Comparison of ENCODE assay signal across 24 cellular contexts in the genomic region with DNA sequence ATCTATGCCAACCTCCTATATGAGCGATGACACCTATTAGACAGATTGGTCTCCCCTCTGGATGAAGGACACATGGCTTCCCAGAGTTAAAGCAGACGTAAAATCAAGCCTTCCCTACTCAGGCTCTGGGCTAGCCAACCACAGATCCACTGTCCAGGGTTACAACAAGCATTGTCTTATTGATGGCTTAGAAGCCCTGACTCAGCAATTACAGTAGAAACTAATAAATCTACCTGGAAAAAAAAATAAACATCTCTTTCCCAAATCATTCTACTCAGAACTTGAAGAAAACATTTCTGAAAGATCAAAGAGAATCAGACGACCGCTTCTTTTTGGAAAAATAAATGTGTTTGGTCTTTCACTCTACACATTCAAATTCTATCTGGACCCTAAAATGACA.
DNase-seq lines count a peak whose midpoint lies in the region; ATAC-seq, FAIRE-seq and TF ChIP-seq lines count a peak whose summit lies in the region.
"Had no signal": no experiment of that assay in that cellular context is flagged by ENCODE, and none has a peak within 500 bp of the region (broad histone marks: within the 10 kb centered on the region; RNA-seq: fewer than 3 reads in every experiment).

No MANE protein-coding gene starts in this region.

- no peak for TF ChIP-seq CTCF in A549 (IDR thresholded peaks at IDR 0.05)
- no peak for TF ChIP-seq CTCF in K562 (IDR thresholded peaks at IDR 0.05 in 2 of 3, conservative IDR thresholded peaks at IDR 0.05 in 1 of 3; ENCODE audit: insufficient read depth in 2 of 3, low read depth in 1 of 3, low read length in 3 of 3)
- no peak for TF ChIP-seq CTCF in HepG2 (CRISPR knock-in tag; IDR thresholded peaks at IDR 0.05)

- H3K4me2 ChIP-seq in A549 = no peak overlapping the region
- no peak overlapping the region for H3K4me2 ChIP-seq in K562 (ENCODE audit: insufficient read depth, low read length)
- no peak overlapping the region for H3K4me2 ChIP-seq in HepG2 (ENCODE audit: low read depth, low read length)
- H3K4me2 ChIP-seq: KMS-11 had no signal

- H3K36me3 ChIP-seq in K562 (ENCODE audit: control insufficient read depth, insufficient read depth, low read length) (no peaks in the 10 kb centered on the region), HepG2 (replicated peaks in 1 of 2; ENCODE audit: control insufficient read depth in 1 of 2, insufficient read depth in 2 of 2, low read length in 2 of 2) (no peaks in the 10 kb centered on the region)
- H3K36me3 ChIP-seq: BE2C, HAP-1 had no signal

- no peak overlapping the region; a peak in 1 of 6 replicates for H3K27ac ChIP-seq in A549
- no peak overlapping the region for H3K27ac ChIP-seq in K562 (ENCODE audit: extremely low read depth, low read depth, low read length)
- H3K27ac ChIP-seq in HepG2 (ENCODE audit: extremely low read length, insufficient read depth, low read length) = no peak overlapping the region
- H3K27ac ChIP-seq: HL-60, KMS-11 had no signal

- BruUV-seq in K562 (replicated peaks; lab: Mats Ljungman, UMichigan) (no TSS peak), HepG2 (replicated peaks; lab: Mats Ljungman, UMichigan) (no TSS peak)

- CTCF ChIA-PET in A549 (lab: Yijun Ruan, JAX) (no interaction called here), K562 (lab: Yijun Ruan, JAX; ENCODE audit: low intra/inter-chr PET ratio) (no interaction called here), HepG2 (lab: Yijun Ruan, JAX; ENCODE audit: low intra/inter-chr PET ratio, low total read pairs) (no interaction called here)

- TF ChIP-seq RAD21 in A549 (conservative IDR thresholded peaks at IDR 0.05 in 1 of 2, IDR thresholded peaks at IDR 0.05 in 1 of 2) (no peak), K562 (CRISPR knock-in tag; conservative IDR thresholded peaks at IDR 0.05 in 1 of 2, IDR thresholded peaks at IDR 0.05 in 1 of 2) (no peak), HepG2 (CRISPR knock-in tag; IDR thresholded peaks at IDR 0.05) (no peak)

- DNase-seq in A549 (ENCODE audit: low read depth in 1 of 2, low spot score in 1 of 2) = no peak
- DNase-seq in H54 (ENCODE audit: insufficient read length, low spot score) = no peak
- DNase-seq in K562 (ENCODE audit: extremely low read depth in 1 of 4, low spot score in 3 of 4) = no peak
- DNase-seq in HepG2 (ENCODE audit: low spot score) = no peak
- no peak for DNase-seq in SW480 (ENCODE audit: low spot score)
- DNase-seq in NCI-H1092 (lab: John Stamatoyannopoulos, UW) = no peak
- DNase-seq: 8988T; ACHN; BE2C; C1 segment of cervical spinal cord; CD4-positive, CD25-positive, alpha-beta regulatory T cell; CD8-positive, alpha-beta memory T cell; COR-L47; DMS 273 treated with DMSO at 0.1 percent for 48 hours; DMS53; DND-41; GOT3 had no signal

- H2AFZ ChIP-seq in K562 (ENCODE audit: low read depth, low read length) (no peak overlapping the region), HepG2 (ENCODE audit: low read length) (no peak overlapping the region)

- POLR2A ChIA-PET in A549 (lab: Yijun Ruan, JAX) (no interaction called here), K562 (lab: Yijun Ruan, JAX) (no interaction called here), HepG2 (lab: Yijun Ruan, JAX) (no interaction called here)

- H3K9me3 ChIP-seq in A549 (no peaks in the 10 kb centered on the region), K562 (replicated peaks; ENCODE audit: control insufficient read depth, insufficient read depth, low read depth, low read length) (no peaks in the 10 kb centered on the region), HepG2 (ENCODE audit: low read length) (no peaks in the 10 kb centered on the region)
- H3K9me3 ChIP-seq: BE2C, HAP-1 had no signal

- ATAC-seq in A549 (no peak), K562 (no peak), HepG2 (no peak), HG03196 (IDR thresholded peaks at IDR 0.05; ENCODE audit: unreplicated experiment) (no peak), GM21526 (IDR thresholded peaks at IDR 0.05; ENCODE audit: low FRiP score, unreplicated experiment) (no peak)

- in situ Hi-C loops in K562 (cut with MboI) (loop anchor here (10.0 to 25.0 kb wide), 2 partner anchors 376 to 648 kb away; no protein-coding TSS in a partner anchor), HepG2 (cut with HindIII; ENCODE audit: extremely low pct_ligation_motif_present, low pct_unique_long_range_greater_than_20kb) (no loop called here)

- no peak for TF ChIP-seq EP300 in A549 (IDR thresholded peaks at IDR 0.05)
- no peak for TF ChIP-seq EP300 in K562 (IDR thresholded peaks at IDR 0.05; ENCODE audit: low read length)
- no peak for TF ChIP-seq EP300 in HepG2 (IDR thresholded peaks at IDR 0.05; ENCODE audit: low read depth in 2 of 2, low read length in 2 of 2)
- no peak for TF ChIP-seq EP300 in HepG2 (CRISPR knock-in tag; IDR thresholded peaks at IDR 0.05; ENCODE audit: borderline replicate concordance)

- no peaks in the 10 kb centered on the region; a peak in 1 of 5 replicates for H3K27me3 ChIP-seq in K562 (ENCODE audit: control insufficient read depth in 2 of 2, insufficient read depth in 2 of 2, low read length in 2 of 2)
- H3K27me3 ChIP-seq in HepG2 (ENCODE audit: control insufficient read depth in 1 of 2, insufficient read depth in 2 of 2, low read length in 2 of 2) = no peaks in the 10 kb centered on the region
- H3K27me3 ChIP-seq: BE2C had no signal

- no peak overlapping the region for H3K4me3 ChIP-seq in A549
- no peak overlapping the region for H3K4me3 ChIP-seq in K562
- H3K4me3 ChIP-seq in HepG2 (replicated peaks in 1 of 3; ENCODE audit: insufficient read depth in 1 of 3, low read depth in 2 of 3, low read length in 3 of 3) = no peak overlapping the region
- H3K4me3 ChIP-seq: HAP-1 had no signal

- 94% methylated on average over 4 of the region's 4 CpGs for WGBS in A549 (ENCODE audit: missing lambda C conversion rate)
- WGBS in K562 (ENCODE audit: insufficient coverage, low coverage, missing lambda C conversion rate) = 0% methylated on average over 4 of the region's 4 CpGs
- WGBS in HepG2 (ENCODE audit: low lambda C conversion rate) = 46% methylated on average over 4 of the region's 4 CpGs

- no peaks in the 10 kb centered on the region for H4K20me1 ChIP-seq in K562 (replicated peaks; ENCODE audit: control insufficient read depth, insufficient read depth, low read length)
- no peaks in the 10 kb centered on the region for H4K20me1 ChIP-seq in HepG2 (ENCODE audit: insufficient read depth, low read length)

- H3K4me1 ChIP-seq in A549 (peaks cover 42% of the 10 kb centered on the region; the same call in 2 of the 3 replicates), K562 (replicated peaks in 1 of 2; ENCODE audit: control insufficient read depth in 2 of 2, insufficient read depth in 2 of 2, low read length in 2 of 2) (no peaks in the 10 kb centered on the region), HepG2 (ENCODE audit: insufficient read depth, low read length) (peaks cover 15% of the 10 kb centered on the region)
- H3K4me1 ChIP-seq: BE2C had no signal

- H3K79me2 ChIP-seq in K562 (ENCODE audit: control insufficient read depth, insufficient read depth, low read length) (no peaks in the 10 kb centered on the region), HepG2 (ENCODE audit: insufficient read depth, low read length) (no peaks in the 10 kb centered on the region)

- intact Hi-C loops in K562 (cut with micrococcal nuclease) = loop anchor here (10.0 kb wide), 1 partner anchor 56 kb away; no protein-coding TSS in a partner anchor
- intact Hi-C loops in HepG2 (cut with micrococcal nuclease; ENCODE audit: unreplicated experiment) = no loop called here

- TF ChIP-seq POLR2A in A549 (IDR thresholded peaks at IDR 0.05; ENCODE audit: low read length) (no peak), H54 (IDR thresholded peaks at IDR 0.05; ENCODE audit: low read depth, low read length) (no peak), K562 (conservative IDR thresholded peaks at IDR 0.05) (no peak), HepG2 (IDR thresholded peaks at IDR 0.05; ENCODE audit: insufficient read depth in 1 of 2, low read depth in 2 of 2, low read length in 2 of 2) (no peak)

- FAIRE-seq in A549 (lab: Jason Lieb, UNC) (no peak), H54 (lab: Jason Lieb, UNC) (peak; percentile 58), K562 (lab: Jason Lieb, UNC) (no peak), HepG2 (lab: Jason Lieb, UNC) (no peak)
- FAIRE-seq: GM12891, GM19239 had no signal

- H3K9me1 ChIP-seq in K562 (ENCODE audit: control insufficient read depth, insufficient read depth, low read length) = no peaks in the 10 kb centered on the region

- H3K9ac ChIP-seq in K562 (ENCODE audit: insufficient read depth in 1 of 2, low read depth in 2 of 2, low read length in 2 of 2) = no peak overlapping the region
- no peak overlapping the region for H3K9ac ChIP-seq in HepG2 (ENCODE audit: insufficient read depth, low read depth, low read length)
- H3K9ac ChIP-seq: KMS-11 had no signal

TF ChIP-seq in A549, 52 proteins besides CTCF, POLR2A, EP300 and RAD21 (continues in another document):
- no peak for TF ChIP-seq PBX3 (IDR thresholded peaks at IDR 0.05)

TF ChIP-seq in K562, 482 proteins besides CTCF, POLR2A, EP300 and RAD21 (continues in another document):
- peak; percentile 65 for TF ChIP-seq MAFG (tag; conservative IDR thresholded peaks at IDR 0.05)
- TF ChIP-seq, protein P1, sequence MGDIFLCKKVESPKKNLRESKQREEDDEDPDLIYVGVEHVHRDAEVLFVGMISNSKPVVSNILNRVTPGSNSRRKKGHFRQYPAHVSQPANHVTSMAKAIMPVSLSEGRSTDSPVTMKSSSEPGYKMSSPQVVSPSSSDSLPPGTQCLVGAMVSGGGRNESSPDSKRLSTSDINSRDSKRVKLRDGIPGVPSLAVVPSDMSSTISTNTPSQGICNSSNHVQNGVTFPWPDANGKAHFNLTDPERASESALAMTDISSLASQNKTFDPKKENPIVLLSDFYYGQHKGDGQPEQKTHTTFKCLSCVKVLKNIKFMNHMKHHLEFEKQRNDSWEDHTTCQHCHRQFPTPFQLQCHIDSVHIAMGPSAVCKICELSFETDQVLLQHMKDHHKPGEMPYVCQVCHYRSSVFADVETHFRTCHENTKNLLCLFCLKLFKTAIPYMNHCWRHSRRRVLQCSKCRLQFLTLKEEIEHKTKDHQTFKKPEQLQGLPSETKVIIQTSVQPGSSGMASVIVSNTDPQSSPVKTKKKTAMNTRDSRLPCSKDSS (IDR thresholded peaks at IDR 0.05; ENCODE audit: low read depth, partially characterized antibody) = no peak

TF ChIP-seq in HepG2, 621 proteins besides CTCF, POLR2A, EP300 and RAD21 (continues in another document):
- TF ChIP-seq ZEB1 (IDR thresholded peaks at IDR 0.05; ENCODE audit: insufficient replicate concordance, low read depth) (no peak), MAFK (conservative IDR thresholded peaks at IDR 0.05 in 1 of 2, IDR thresholded peaks at IDR 0.05 in 1 of 2; ENCODE audit: low read length in 2 of 2) (peak; percentile 88 to 94), ZFX (CRISPR knock-in tag; IDR thresholded peaks at IDR 0.05; ENCODE audit: low read depth) (no peak), MAFF (IDR thresholded peaks at IDR 0.05; ENCODE audit: low read depth, low read length) (peak; percentile 89)
